In genomic region chr11:44564198-44564597, GRCh38 we compare ENCODE assay signal across 8 cellular contexts. TPM values are rescaled to one million over a fixed set of nuclear protein-coding genes. Genes with fewer than 3 reads are reported as not detected.
DNase-seq lines count a peak whose midpoint lies in the region; ATAC-seq, FAIRE-seq and TF ChIP-seq lines count a peak whose summit lies in the region.

No MANE protein-coding gene starts in this region.

- TF ChIP-seq POLR2A in esophagus muscularis mucosa (IDR thresholded peaks at IDR 0.05; ENCODE audit: low read depth), result no peak

- POLR2A ChIA-PET in PC-9 (lab: Charles Lee; ENCODE audit: unreplicated experiment), result interaction anchor here (0.5 to 0.8 kb wide), 2 partner anchors 48 to 394 kb away, joined by 3 to 5 read pairs; no protein-coding TSS in a partner anchor

- no peaks in the 10 kb centered on the region for H3K36me3 ChIP-seq in PC-9 (ENCODE audit: low read depth)
- no peaks in the 10 kb centered on the region for H3K36me3 ChIP-seq in esophagus muscularis mucosa
- no peaks in the 10 kb centered on the region for H3K36me3 ChIP-seq in small intestine (ENCODE audit: control insufficient read depth in 2 of 2, insufficient read depth in 2 of 2, low read length in 2 of 2)

- peak overlapping the region; percentile 81 for H3K4me2 ChIP-seq in PC-9

- H4K20me1 ChIP-seq in PC-9 (ENCODE audit: insufficient read depth), result 0 out of 2 replicates have a peak, but pooled peaks cover 5% of the 10 kb centered on the region

- intact Hi-C loops in PC-9 (cut with micrococcal nuclease; ENCODE audit: unreplicated experiment), result loop anchor here (10.0 kb wide), 1 partner anchor 639 kb away; no protein-coding TSS in a partner anchor
- intact Hi-C loops in esophagus muscularis mucosa (cut with DNase I), result no loop called here

- no peaks in the 10 kb centered on the region for H3K27me3 ChIP-seq in PC-9 (ENCODE audit: insufficient read depth, low read depth)
- H3K27me3 ChIP-seq in esophagus muscularis mucosa, result no peaks in the 10 kb centered on the region
- H3K27me3 ChIP-seq in small intestine (ENCODE audit: control insufficient read depth in 2 of 2, insufficient read depth in 2 of 2, low read length in 2 of 2), result no peaks in the 10 kb centered on the region

- no peaks in the 10 kb centered on the region for H3K79me2 ChIP-seq in PC-9 (ENCODE audit: low read depth)

- no peak for ATAC-seq in GM21786 (IDR thresholded peaks at IDR 0.05; ENCODE audit: unreplicated experiment)

- no TSS peak for BruUV-seq in PC-9 (replicated peaks; lab: Mats Ljungman, UMichigan)

- H3K4me3 ChIP-seq in PC-9 (peak overlapping the region; percentile 58; the same call in 1 of the 2 replicates), esophagus muscularis mucosa (peak overlapping the region; percentile 53 to 68 (median 60)), small intestine (ENCODE audit: low read depth in 1 of 2, low read length in 2 of 2) (no peak overlapping the region)

- CTCF ChIA-PET in PC-9 (lab: Charles Lee), result interaction anchor here (1.2 kb wide), 1 partner anchor 8 kb away, joined by 10 read pairs; no protein-coding TSS in a partner anchor

- no peak for TF ChIP-seq EP300 in esophagus muscularis mucosa (IDR thresholded peaks at IDR 0.05)

- no peak for DNase-seq in HTR-8/SVneo (ENCODE audit: insufficient read length, low spot score)
- no peak for DNase-seq in PC-9
- DNase-seq in esophagus muscularis mucosa (ENCODE audit: extremely low spot score), result no peak
- peak; percentile 96 for DNase-seq in small intestine
- no peak for DNase-seq in amygdala (lab: John Stamatoyannopoulos, UW)
- DNase-seq in NK-92 treated with Interleukin-12 subunit alpha and Interleukin-12 subunit beta, amount 100 ng/mL, for 24 hours (lab: John Stamatoyannopoulos, UW), result no peak
- no peak for DNase-seq in SIG-M5 (lab: John Stamatoyannopoulos, UW)

- TF ChIP-seq CTCF in PC-9 (conservative IDR thresholded peaks at IDR 0.05) (no peak), esophagus muscularis mucosa (IDR thresholded peaks at IDR 0.05) (no peak)

- peaks cover 14% of the 10 kb centered on the region for H3K4me1 ChIP-seq in PC-9 (replicated peaks; ENCODE audit: insufficient read depth)
- H3K4me1 ChIP-seq in esophagus muscularis mucosa, result peaks cover 35 to 68% (median 64%) of the 10 kb centered on the region in 4 donors
- H3K4me1 ChIP-seq in small intestine (ENCODE audit: control insufficient read depth in 2 of 2, insufficient read depth in 1 of 2, low read depth in 1 of 2, low read length in 1 of 2), result peaks cover 16 to 18% of the 10 kb centered on the region in 2 donors

- FAIRE-seq in HTR-8/SVneo (lab: Jason Lieb, UNC), result peak; percentile 9
- no peak for FAIRE-seq in small intestine (lab: Jason Lieb, UNC)

- H3K9me3 ChIP-seq in PC-9 (ENCODE audit: insufficient read depth, low read depth) (no peaks in the 10 kb centered on the region), esophagus muscularis mucosa (no peaks in the 10 kb centered on the region), small intestine (ENCODE audit: control insufficient read depth, low read depth) (no peaks in the 10 kb centered on the region)

- 69% methylated on average over 7 of the region's 8 CpGs for WGBS in esophagus muscularis mucosa
- WGBS in small intestine, 3 donors, result 10 to 49% (median 29%) methylated on average over 8 of the region's 8 CpGs

- peaks cover 10% of the 10 kb centered on the region; the same call in 1 of the 2 replicates for H3F3A ChIP-seq in PC-9 (ENCODE audit: insufficient read depth, low read depth)

- H3K9me2 ChIP-seq in PC-9 (ENCODE audit: insufficient read depth), result no peaks in the 10 kb centered on the region

- H3K27ac ChIP-seq in PC-9 (peak overlapping the region; percentile 75), esophagus muscularis mucosa (replicated peaks in 1 of 4) (peak overlapping the region; percentile 92 to 95 (median 94)), small intestine (ENCODE audit: low read depth in 1 of 2, low read length in 1 of 2) (peak overlapping the region; percentile 96 to 98)

- peak overlapping the region; percentile 79; the same call in 1 of the 2 replicates for H2AFZ ChIP-seq in PC-9

RNA-seq across cellular contexts. Expression of gene CD82, which starts 1.3 kb away (rescaled TPM):
- total RNA-seq in PC-9 (2021), result 30.7 and 46.0 TPM in 2 replicates
- total RNA-seq in esophagus muscularis mucosa, result 10 to 100 TPM; 11.0 to 20.6 (median 16.3) TPM
- polyA plus RNA-seq in small intestine, result 10 to 100 TPM; 24.2 to 89.2 (median 50.5) TPM

Comparison
In these comparisons a context has a peak if more than half of its experiments do, and no peak if none do; other contexts are left out.
1. H3K4me3 ChIP-seq: peak in PC-9 (single experiment) and esophagus muscularis mucosa (4 of 4); none in small intestine (0 of 2).
2. Peak in every context shown above with its lines, with median percentiles within 50 percentile points of each other: H3K27ac ChIP-seq.